ENCODE assay signal across 23 cellular contexts in the genomic region with DNA sequence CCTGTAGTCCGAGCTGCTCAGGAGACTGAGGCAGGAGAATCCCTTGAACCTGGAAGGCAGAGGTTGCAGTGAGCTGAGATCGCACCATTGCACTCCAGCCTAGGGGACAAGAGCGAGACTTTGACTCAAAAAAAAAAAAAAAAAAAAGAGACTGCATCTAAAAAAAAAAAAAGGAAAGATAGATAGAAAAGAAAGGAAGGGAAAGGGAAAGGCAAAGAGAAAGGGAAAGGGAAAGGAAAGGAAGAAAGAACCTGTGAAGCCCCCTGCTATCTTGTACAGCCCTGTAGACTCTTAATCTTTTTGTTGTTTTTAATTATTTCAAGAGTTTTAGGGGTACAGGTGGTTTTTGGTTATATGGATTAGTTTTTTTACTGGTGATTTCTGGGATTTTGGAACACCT.
"Had no signal": no experiment of that assay in that cellular context is flagged by ENCODE, and none has a peak within 500 bp of the region (broad histone marks: within the 10 kb centered on the region; RNA-seq: fewer than 3 reads in every experiment).

No MANE protein-coding gene starts in this region.

- DNase-seq: colonic mucosa; cortex of kidney; dermis blood vessel endothelial cell; dorsolateral prefrontal cortex; effector CD4-positive, alpha-beta T cell; effector CD8-positive, alpha-beta T cell; effector memory CD4-positive, alpha-beta T cell; effector memory CD8-positive, alpha-beta T cell; endodermal cell; erythroblast; esophagus squamous epithelium; foreskin fibroblast; foreskin keratinocyte; foreskin melanocyte; gastrocnemius medialis; glutamatergic neuron; head of caudate nucleus; heart left ventricle; heart right ventricle had no signal

- H3K27me3 ChIP-seq: colonic mucosa, dorsolateral prefrontal cortex, esophagus muscularis mucosa, esophagus squamous epithelium, foreskin keratinocyte, gastrocnemius medialis, gastroesophageal sphincter, heart left ventricle, heart right ventricle had no signal

- H3K27ac ChIP-seq: colonic mucosa, coronary artery, dorsolateral prefrontal cortex, epithelial cell of prostate, esophagus muscularis mucosa, esophagus squamous epithelium, foreskin keratinocyte, gastrocnemius medialis, gastroesophageal sphincter, heart left ventricle, heart right ventricle had no signal

- H3K4me1 ChIP-seq: colonic mucosa, esophagus muscularis mucosa, foreskin keratinocyte, gastrocnemius medialis, gastroesophageal sphincter, heart left ventricle, heart right ventricle had no signal

- H3K9me3 ChIP-seq: colonic mucosa, esophagus muscularis mucosa, esophagus squamous epithelium, gastrocnemius medialis, gastroesophageal sphincter, heart left ventricle, heart right ventricle had no signal

- H3K36me3 ChIP-seq: colonic mucosa, esophagus muscularis mucosa, gastrocnemius medialis, gastroesophageal sphincter, heart left ventricle, heart right ventricle had no signal

- H3K4me3 ChIP-seq: colonic mucosa, coronary artery, dorsolateral prefrontal cortex, esophagus muscularis mucosa, esophagus squamous epithelium, gastrocnemius medialis, gastroesophageal sphincter, heart left ventricle, heart right ventricle had no signal
